ENCODE assay signal across 1 cellular context in the genomic region with DNA sequence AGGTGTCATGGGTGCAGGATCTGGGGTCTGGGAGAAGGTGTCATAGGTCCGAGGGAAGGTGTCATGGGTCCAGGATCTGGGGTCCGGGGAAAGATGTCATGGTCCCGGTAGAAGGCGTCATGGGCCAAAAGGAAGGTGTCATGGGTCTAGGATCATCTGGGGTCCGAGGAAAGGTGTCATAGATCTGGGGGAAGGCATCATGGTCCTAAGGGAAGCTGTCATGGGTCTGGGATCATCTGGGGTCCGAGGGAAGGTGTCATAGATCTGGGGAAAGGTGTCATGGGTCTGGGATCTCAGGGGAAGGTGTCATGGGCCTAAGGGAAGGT.
TF ChIP-seq lines count a peak whose summit lies in the region.

No MANE protein-coding gene starts in this region.

TF ChIP-seq in GM12878, 131 proteins besides CTCF, POLR2A, EP300 and RAD21:
- TF ChIP-seq SMC3 (IDR thresholded peaks at IDR 0.05; ENCODE audit: borderline replicate concordance, low read length) (no peak), CREB1 (IDR thresholded peaks at IDR 0.05; ENCODE audit: low read depth) (no peak), POLR2AphosphoS5 (IDR thresholded peaks at IDR 0.05; ENCODE audit: low read length) (no peak), TBL1XR1 (IDR thresholded peaks at IDR 0.05; ENCODE audit: low read depth, low read length) (no peak), YBX1 (IDR thresholded peaks at IDR 0.05) (no peak), EGR1 (IDR thresholded peaks at IDR 0.05; ENCODE audit: borderline replicate concordance in 1 of 2, low read depth in 2 of 2, low read length in 2 of 2) (no peak), NFYA (IDR thresholded peaks at IDR 0.05; ENCODE audit: borderline replicate concordance, low read depth, low read length) (no peak)
- TF ChIP-seq, protein P1, sequence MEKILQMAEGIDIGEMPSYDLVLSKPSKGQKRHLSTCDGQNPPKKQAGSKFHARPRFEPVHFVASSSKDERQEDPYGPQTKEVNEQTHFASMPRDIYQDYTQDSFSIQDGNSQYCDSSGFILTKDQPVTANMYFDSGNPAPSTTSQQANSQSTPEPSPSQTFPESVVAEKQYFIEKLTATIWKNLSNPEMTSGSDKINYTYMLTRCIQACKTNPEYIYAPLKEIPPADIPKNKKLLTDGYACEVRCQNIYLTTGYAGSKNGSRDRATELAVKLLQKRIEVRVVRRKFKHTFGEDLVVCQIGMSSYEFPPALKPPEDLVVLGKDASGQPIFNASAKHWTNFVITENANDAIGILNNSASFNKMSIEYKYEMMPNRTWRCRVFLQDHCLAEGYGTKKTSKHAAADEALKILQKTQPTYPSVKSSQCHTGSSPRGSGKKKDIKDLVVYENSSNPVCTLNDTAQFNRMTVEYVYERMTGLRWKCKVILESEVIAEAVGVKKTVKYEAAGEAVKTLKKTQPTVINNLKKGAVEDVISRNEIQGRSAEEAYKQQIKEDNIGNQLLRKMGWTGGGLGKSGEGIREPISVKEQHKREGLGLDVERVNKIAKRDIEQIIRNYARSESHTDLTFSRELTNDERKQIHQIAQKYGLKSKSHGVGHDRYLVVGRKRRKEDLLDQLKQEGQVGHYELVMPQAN (conservative IDR thresholded peaks at IDR 0.05), result no peak
- TF ChIP-seq, protein P2, sequence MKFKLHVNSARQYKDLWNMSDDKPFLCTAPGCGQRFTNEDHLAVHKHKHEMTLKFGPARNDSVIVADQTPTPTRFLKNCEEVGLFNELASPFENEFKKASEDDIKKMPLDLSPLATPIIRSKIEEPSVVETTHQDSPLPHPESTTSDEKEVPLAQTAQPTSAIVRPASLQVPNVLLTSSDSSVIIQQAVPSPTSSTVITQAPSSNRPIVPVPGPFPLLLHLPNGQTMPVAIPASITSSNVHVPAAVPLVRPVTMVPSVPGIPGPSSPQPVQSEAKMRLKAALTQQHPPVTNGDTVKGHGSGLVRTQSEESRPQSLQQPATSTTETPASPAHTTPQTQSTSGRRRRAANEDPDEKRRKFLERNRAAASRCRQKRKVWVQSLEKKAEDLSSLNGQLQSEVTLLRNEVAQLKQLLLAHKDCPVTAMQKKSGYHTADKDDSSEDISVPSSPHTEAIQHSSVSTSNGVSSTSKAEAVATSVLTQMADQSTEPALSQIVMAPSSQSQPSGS (IDR thresholded peaks at IDR 0.05; ENCODE audit: low read length), result no peak
- TF ChIP-seq, protein P3, sequence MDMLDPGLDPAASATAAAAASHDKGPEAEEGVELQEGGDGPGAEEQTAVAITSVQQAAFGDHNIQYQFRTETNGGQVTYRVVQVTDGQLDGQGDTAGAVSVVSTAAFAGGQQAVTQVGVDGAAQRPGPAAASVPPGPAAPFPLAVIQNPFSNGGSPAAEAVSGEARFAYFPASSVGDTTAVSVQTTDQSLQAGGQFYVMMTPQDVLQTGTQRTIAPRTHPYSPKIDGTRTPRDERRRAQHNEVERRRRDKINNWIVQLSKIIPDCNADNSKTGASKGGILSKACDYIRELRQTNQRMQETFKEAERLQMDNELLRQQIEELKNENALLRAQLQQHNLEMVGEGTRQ (IDR thresholded peaks at IDR 0.05; ENCODE audit: borderline replicate concordance, low read depth, low read length), result no peak
- TF ChIP-seq, protein P4, sequence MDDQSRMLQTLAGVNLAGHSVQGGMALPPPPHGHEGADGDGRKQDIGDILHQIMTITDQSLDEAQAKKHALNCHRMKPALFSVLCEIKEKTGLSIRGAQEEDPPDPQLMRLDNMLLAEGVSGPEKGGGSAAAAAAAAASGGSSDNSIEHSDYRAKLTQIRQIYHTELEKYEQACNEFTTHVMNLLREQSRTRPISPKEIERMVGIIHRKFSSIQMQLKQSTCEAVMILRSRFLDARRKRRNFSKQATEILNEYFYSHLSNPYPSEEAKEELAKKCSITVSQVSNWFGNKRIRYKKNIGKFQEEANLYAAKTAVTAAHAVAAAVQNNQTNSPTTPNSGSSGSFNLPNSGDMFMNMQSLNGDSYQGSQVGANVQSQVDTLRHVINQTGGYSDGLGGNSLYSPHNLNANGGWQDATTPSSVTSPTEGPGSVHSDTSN (IDR thresholded peaks at IDR 0.05; ENCODE audit: insufficient replicate concordance, low read depth, low read length), result no peak
- TF ChIP-seq, protein P5, sequence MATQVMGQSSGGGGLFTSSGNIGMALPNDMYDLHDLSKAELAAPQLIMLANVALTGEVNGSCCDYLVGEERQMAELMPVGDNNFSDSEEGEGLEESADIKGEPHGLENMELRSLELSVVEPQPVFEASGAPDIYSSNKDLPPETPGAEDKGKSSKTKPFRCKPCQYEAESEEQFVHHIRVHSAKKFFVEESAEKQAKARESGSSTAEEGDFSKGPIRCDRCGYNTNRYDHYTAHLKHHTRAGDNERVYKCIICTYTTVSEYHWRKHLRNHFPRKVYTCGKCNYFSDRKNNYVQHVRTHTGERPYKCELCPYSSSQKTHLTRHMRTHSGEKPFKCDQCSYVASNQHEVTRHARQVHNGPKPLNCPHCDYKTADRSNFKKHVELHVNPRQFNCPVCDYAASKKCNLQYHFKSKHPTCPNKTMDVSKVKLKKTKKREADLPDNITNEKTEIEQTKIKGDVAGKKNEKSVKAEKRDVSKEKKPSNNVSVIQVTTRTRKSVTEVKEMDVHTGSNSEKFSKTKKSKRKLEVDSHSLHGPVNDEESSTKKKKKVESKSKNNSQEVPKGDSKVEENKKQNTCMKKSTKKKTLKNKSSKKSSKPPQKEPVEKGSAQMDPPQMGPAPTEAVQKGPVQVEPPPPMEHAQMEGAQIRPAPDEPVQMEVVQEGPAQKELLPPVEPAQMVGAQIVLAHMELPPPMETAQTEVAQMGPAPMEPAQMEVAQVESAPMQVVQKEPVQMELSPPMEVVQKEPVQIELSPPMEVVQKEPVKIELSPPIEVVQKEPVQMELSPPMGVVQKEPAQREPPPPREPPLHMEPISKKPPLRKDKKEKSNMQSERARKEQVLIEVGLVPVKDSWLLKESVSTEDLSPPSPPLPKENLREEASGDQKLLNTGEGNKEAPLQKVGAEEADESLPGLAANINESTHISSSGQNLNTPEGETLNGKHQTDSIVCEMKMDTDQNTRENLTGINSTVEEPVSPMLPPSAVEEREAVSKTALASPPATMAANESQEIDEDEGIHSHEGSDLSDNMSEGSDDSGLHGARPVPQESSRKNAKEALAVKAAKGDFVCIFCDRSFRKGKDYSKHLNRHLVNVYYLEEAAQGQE (IDR thresholded peaks at IDR 0.05; ENCODE audit: low read depth, low read length), result no peak
- TF ChIP-seq, protein P6, sequence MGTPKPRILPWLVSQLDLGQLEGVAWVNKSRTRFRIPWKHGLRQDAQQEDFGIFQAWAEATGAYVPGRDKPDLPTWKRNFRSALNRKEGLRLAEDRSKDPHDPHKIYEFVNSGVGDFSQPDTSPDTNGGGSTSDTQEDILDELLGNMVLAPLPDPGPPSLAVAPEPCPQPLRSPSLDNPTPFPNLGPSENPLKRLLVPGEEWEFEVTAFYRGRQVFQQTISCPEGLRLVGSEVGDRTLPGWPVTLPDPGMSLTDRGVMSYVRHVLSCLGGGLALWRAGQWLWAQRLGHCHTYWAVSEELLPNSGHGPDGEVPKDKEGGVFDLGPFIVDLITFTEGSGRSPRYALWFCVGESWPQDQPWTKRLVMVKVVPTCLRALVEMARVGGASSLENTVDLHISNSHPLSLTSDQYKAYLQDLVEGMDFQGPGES (IDR thresholded peaks at IDR 0.05), result no peak
